Comparison of ENCODE assay signal across 17 cellular contexts in the genomic region with DNA sequence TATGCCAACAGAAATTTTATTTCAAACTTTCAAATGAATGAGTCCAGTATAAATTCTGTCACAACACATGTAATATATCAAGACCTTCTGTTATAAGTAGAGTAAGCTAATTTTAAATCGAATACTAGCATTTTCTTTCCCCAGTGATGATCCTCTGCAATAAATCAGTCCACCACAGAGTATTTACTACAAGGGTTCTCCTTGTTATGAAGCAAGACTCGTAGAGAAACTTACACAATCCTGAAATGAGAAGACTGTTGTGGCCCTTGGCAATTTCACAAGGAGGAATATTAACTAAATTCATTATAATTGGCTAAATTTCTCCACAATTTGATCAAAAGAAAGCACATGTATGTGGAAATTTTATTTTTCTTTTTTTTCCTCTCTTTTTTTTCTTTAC.
"Had no signal": no experiment of that assay in that cellular context is flagged by ENCODE, and none has a peak within 500 bp of the region (broad histone marks: within the 10 kb centered on the region; RNA-seq: fewer than 3 reads in every experiment).

No MANE protein-coding gene starts in this region.

- H3K9me3 ChIP-seq: heart right ventricle, neutrophil, ovary, thyroid gland had no signal

- H3K27ac ChIP-seq: heart right ventricle, neutrophil, ovary, thyroid gland had no signal

- H3K4me3 ChIP-seq: heart right ventricle, ovary, thyroid gland had no signal

- H3K36me3 ChIP-seq: heart right ventricle, neutrophil, ovary, thyroid gland had no signal

- H3K27me3 ChIP-seq: heart right ventricle, neutrophil, ovary, thyroid gland had no signal

- ATAC-seq: activated CD8-positive, alpha-beta T cell treated with anti-CD3 and anti-CD28 coated beads, Interleukin-2, amount 10 ng/mL, durations not matched to agents 7 days and 5 days; heart right ventricle; left cardiac atrium; right cardiac atrium; stimulated activated naive CD8-positive, alpha-beta T cell treated with anti-CD3 and anti-CD28 coated beads, Interleukin-15, Interleukin-2, amounts not matched to agents 100 U/mL and 50 U/mL, for 24 hours had no signal

- DNase-seq: activated CD4-positive, alpha-beta T cell treated with anti-CD3 and anti-CD28 coated beads for 1 hour; activated CD4-positive, alpha-beta T cell treated with anti-CD3 and anti-CD28 coated beads, Interleukin-2, amount 50 U/mL, for 1 hour; activated CD8-positive, alpha-beta T cell treated with anti-CD3 and anti-CD28 coated beads, Interleukin-2, amount 10 ng/mL, durations not matched to agents 7 days and 5 days; activated gamma-delta T cell; activated naive CD4-positive, alpha-beta T cell treated with anti-CD3 and anti-CD28 coated beads, Interleukin-2, amount 50 U/mL, for 16 hours; aorta; effector CD8-positive, alpha-beta T cell; erythroblast; heart right ventricle; islet precursor cell; left cardiac atrium; ovary; right cardiac atrium; stimulated activated CD4-positive, alpha-beta T cell treated with anti-CD3 and anti-CD28 coated beads, Interleukin-4, amount 100 ng/mL, for 4 hours; stimulated activated naive CD8-positive, alpha-beta T cell treated with anti-CD3 and anti-CD28 coated beads, Interleukin-15, Interleukin-2, amounts not matched to agents 100 U/mL and 50 U/mL, for 24 hours; thyroid gland had no signal

- H3K4me1 ChIP-seq: heart right ventricle, thyroid gland had no signal
